Comparison of ENCODE assay signal across 23 cellular contexts in genomic region chr10:90430186-90430585, GRCh38.
"Had no signal": no experiment of that assay in that cellular context is flagged by ENCODE, and none has a peak within 500 bp of the region (broad histone marks: within the 10 kb centered on the region; RNA-seq: fewer than 3 reads in every experiment).

No MANE protein-coding gene starts in this region.

- H3K9ac ChIP-seq: KMS-11, SK-N-SH had no signal

- H3K4me3 ChIP-seq: K562 had no signal

- H3K9me3 ChIP-seq: SK-N-SH had no signal

- H3K27ac ChIP-seq: KMS-11 had no signal

- DNase-seq: NCI-H1092, NCI-H1105 treated with DMSO at 0.1 percent for 48 hours, NCI-H1417 treated with DMSO at 0.1 percent for 48 hours, NCI-H146, NCI-H1694 treated with DMSO at 0.1 percent for 48 hours, NCI-H2029, NCI-H2081 treated with DMSO at 0.1 percent for 48 hours, NCI-H2171, NCI-H226, NCI-H446, NCI-H510A, NCI-H524 treated with DMSO at 0.1 percent for 48 hours, NCI-H69, NCI-H774, RPMI8226, SHP77, SK-N-SH, SW 1271, T-cell had no signal

- FAIRE-seq: HTR-8/SVneo, K562, RCC 7860 had no signal

- ATAC-seq: K562, T-cell had no signal

- H3K4me2 ChIP-seq: KMS-11, SK-N-SH had no signal
